In genomic region chr15:41501191-41501917, GRCh38 we compare ENCODE assay signal across 8 cellular contexts. TPM values are rescaled to one million over a fixed set of nuclear protein-coding genes. Genes with fewer than 3 reads are reported as not detected.
DNase-seq lines count a peak whose midpoint lies in the region; TF ChIP-seq lines count a peak whose summit lies in the region.

No MANE protein-coding gene starts in this region.

- H3K4me1 Mint-ChIP-seq in Calu3 (ENCODE audit: low read depth, unreplicated experiment): no peaks in the 10 kb centered on the region

- peak overlapping the region; percentile 12 for H3K9ac ChIP-seq in neural cell (ENCODE audit: low read length)

- no peak overlapping the region for H3K4me3 ChIP-seq in OCI-LY7 (ENCODE audit: low read depth, low read length, poor library complexity, severe bottlenecking)
- peak overlapping the region; percentile 47 for H3K4me3 ChIP-seq in effector memory CD4-positive, alpha-beta T cell (ENCODE audit: insufficient read depth, low read depth, low read length, poor library complexity, severe bottlenecking)
- H3K4me3 ChIP-seq in neural cell (ENCODE audit: low read length): peak overlapping the region; percentile 62
- no peak overlapping the region for H3K4me3 ChIP-seq in prostate gland

- DNase-seq in Daoy (ENCODE audit: low read depth) (peak; percentile 23), OCI-LY7 (ENCODE audit: low spot score) (peak; percentile 23), HT-29 (ENCODE audit: low spot score) (no peak), prostate gland (ENCODE audit: low spot score) (no peak), Calu3 (no peak), NCI-H1092 (lab: John Stamatoyannopoulos, UW) (no peak)
- DNase-seq in effector memory CD4-positive, alpha-beta T cell: no peak

- H3K9me3 ChIP-seq in OCI-LY7 (ENCODE audit: low read length) (no peaks in the 10 kb centered on the region), neural cell (ENCODE audit: low read length) (no peaks in the 10 kb centered on the region), prostate gland (no peaks in the 10 kb centered on the region)
- H3K9me3 ChIP-seq in effector memory CD4-positive, alpha-beta T cell (ENCODE audit: control insufficient read depth, low read length): no peaks in the 10 kb centered on the region

- H2AFZ ChIP-seq in OCI-LY7 (ENCODE audit: low read length) (no peak overlapping the region), neural cell (ENCODE audit: low read depth, low read length) (no peak overlapping the region)

- H3K36me3 Mint-ChIP-seq in Calu3 (ENCODE audit: insufficient read depth, unreplicated experiment): no peaks in the 10 kb centered on the region

- no peak for TF ChIP-seq EP300 in neural cell (conservative IDR thresholded peaks at IDR 0.05; ENCODE audit: poor library complexity, severe bottlenecking)

- H3F3A ChIP-seq in neural cell (ENCODE audit: insufficient read depth, low read length, poor library complexity, severe bottlenecking): no peaks in the 10 kb centered on the region

- H3K9me2 ChIP-seq in OCI-LY7 (ENCODE audit: insufficient read depth, low read length) (no peaks in the 10 kb centered on the region), neural cell (ENCODE audit: insufficient read depth, low read length) (no peaks in the 10 kb centered on the region)

- TF ChIP-seq CTCF in OCI-LY7 (conservative IDR thresholded peaks at IDR 0.05; ENCODE audit: low read length): no peak
- no peak for TF ChIP-seq CTCF in neural cell (IDR thresholded peaks at IDR 0.05; ENCODE audit: poor library complexity, severe bottlenecking)
- TF ChIP-seq CTCF in prostate gland (IDR thresholded peaks at IDR 0.05): no peak
- no peak for TF ChIP-seq CTCF in Calu3 (IDR thresholded peaks at IDR 0.05; ENCODE audit: unreplicated experiment)

- WGBS in prostate gland: 13% methylated on average over 52 of the region's 56 CpGs

- CTCF ChIA-PET in OCI-LY7 (lab: Charles Lee; ENCODE audit: unreplicated experiment) (no interaction called here), Calu3 (lab: Charles Lee) (interaction anchor here (0.6 kb wide), 1 partner anchor 131 kb away, joined by 3 read pairs; no protein-coding TSS in a partner anchor)

- H3K4me2 ChIP-seq in OCI-LY7 (ENCODE audit: low read length) (peak overlapping the region; percentile 27), neural cell (ENCODE audit: low read length) (no peak overlapping the region)

- BruUV-seq in OCI-LY7 (replicated peaks; lab: Mats Ljungman, UMichigan) (no TSS peak), Calu3 (replicated peaks; lab: Mats Ljungman, UMichigan) (no TSS peak)

- no peak for TF ChIP-seq RAD21 in neural cell (conservative IDR thresholded peaks at IDR 0.05)

- peaks cover 9% of the 10 kb centered on the region for H3K27me3 ChIP-seq in effector memory CD4-positive, alpha-beta T cell (replicated peaks; ENCODE audit: control insufficient read depth, insufficient read depth, low read length, poor library complexity, severe bottlenecking)
- H3K27me3 ChIP-seq in neural cell (ENCODE audit: insufficient read depth, low read depth, low read length): peaks cover 97% of the 10 kb centered on the region
- peaks cover 15% of the 10 kb centered on the region for H3K27me3 ChIP-seq in prostate gland (replicated peaks; ENCODE audit: insufficient read depth)

- no peaks in the 10 kb centered on the region for H3K27me3 Mint-ChIP-seq in Calu3 (ENCODE audit: unreplicated experiment)

- H3K79me2 ChIP-seq in OCI-LY7 (ENCODE audit: insufficient read depth, low read depth, low read length) (no peaks in the 10 kb centered on the region), neural cell (replicated peaks; ENCODE audit: insufficient read depth, low read length) (no peaks in the 10 kb centered on the region)

- H3K27ac Mint-ChIP-seq in Calu3 (ENCODE audit: unreplicated experiment): no peak overlapping the region

- H4K20me1 ChIP-seq in OCI-LY7 (ENCODE audit: insufficient read depth, low read length): no peaks in the 10 kb centered on the region; the same call in 1 of the 2 replicates
- no peaks in the 10 kb centered on the region for H4K20me1 ChIP-seq in neural cell (ENCODE audit: insufficient read depth)

- no peaks in the 10 kb centered on the region for H3K9me3 Mint-ChIP-seq in Calu3 (ENCODE audit: low read depth, unreplicated experiment)

- POLR2A ChIA-PET in OCI-LY7 (lab: Charles Lee): no interaction called here

- no peak for TF ChIP-seq POLR2A in prostate gland (IDR thresholded peaks at IDR 0.05)

- H3K4me1 ChIP-seq in OCI-LY7 (ENCODE audit: insufficient read depth, low read length, poor library complexity, severe bottlenecking) (no peaks in the 10 kb centered on the region), prostate gland (replicated peaks) (peaks cover 5% of the 10 kb centered on the region)
- H3K4me1 ChIP-seq in effector memory CD4-positive, alpha-beta T cell (ENCODE audit: control insufficient read depth, insufficient read depth, low read length, poor library complexity, severe bottlenecking): peaks cover 19% of the 10 kb centered on the region

- H3K4me3 Mint-ChIP-seq in Calu3 (ENCODE audit: low read depth, unreplicated experiment): no peak overlapping the region

- H3K27ac ChIP-seq in OCI-LY7 (ENCODE audit: low read depth, low read length, poor library complexity, severe bottlenecking): no peak overlapping the region
- no peak overlapping the region for H3K27ac ChIP-seq in effector memory CD4-positive, alpha-beta T cell (ENCODE audit: insufficient read depth, low read length, poor library complexity, severe bottlenecking)
- H3K27ac ChIP-seq in neural cell (ENCODE audit: low read length): no peak overlapping the region
- H3K27ac ChIP-seq in prostate gland: no peak overlapping the region

- H3K36me3 ChIP-seq in OCI-LY7 (ENCODE audit: insufficient read depth, low read length) (no peaks in the 10 kb centered on the region), neural cell (ENCODE audit: insufficient read depth, low read length) (no peaks in the 10 kb centered on the region), prostate gland (no peaks in the 10 kb centered on the region)
- H3K36me3 ChIP-seq in effector memory CD4-positive, alpha-beta T cell (ENCODE audit: control insufficient read depth, insufficient read depth, low read length): no peaks in the 10 kb centered on the region

- intact Hi-C loops in OCI-LY7 (cut with micrococcal nuclease; ENCODE audit: unreplicated experiment): no loop called here
- intact Hi-C loops in prostate gland (cut with DNase I): no loop called here
- intact Hi-C loops in Calu3 (cut with micrococcal nuclease; ENCODE audit: unreplicated experiment): no loop called here

TF ChIP-seq in neural cell, 6 proteins besides CTCF, POLR2A, EP300 and RAD21 (continues in another document):
- TF ChIP-seq EZH2 (IDR thresholded peaks at IDR 0.05; ENCODE audit: borderline replicate concordance, insufficient read depth, low read length, poor library complexity, severe bottlenecking): no peak
- no peak for TF ChIP-seq TAF1 (IDR thresholded peaks at IDR 0.05; ENCODE audit: low read depth)

RNA-seq across cellular contexts. Expression of gene ITPKA, which starts 7.7 kb away (rescaled TPM):
- total RNA-seq in Daoy (2014; rRNA removed; shearing (Covaris generic)): 5.0 and 7.7 TPM in 2 replicates
- not detected in 2 replicates for total RNA-seq in OCI-LY7 (2014; rRNA removed; shearing (Covaris generic))
- total RNA-seq in OCI-LY7 (2022) (not detected in 2 replicates), prostate gland (10 to 100 TPM in 1 of 2 donors, under 1 TPM in 1; 0.23 to 14.2 TPM), Calu3 (2022) (0.61 and 0.68 TPM in 2 replicates)
- polyA plus RNA-seq in neural cell: 0.20 and 1.1 TPM in 2 replicates
- polyA minus RNA-seq in neural cell: 1.5 TPM in 1 of 2 replicates, not detected in the other
- total RNA-seq in HT-29 (2014; rRNA removed; shearing (Covaris generic)): 7.3 and 9.7 TPM in 2 replicates

RNA-seq across cellular contexts. Expression of gene LTK, which starts 12.3 kb away (rescaled TPM):
- 0.40 and 0.57 TPM in 2 replicates for total RNA-seq in Daoy (2014; rRNA removed; shearing (Covaris generic))
- total RNA-seq in OCI-LY7 (2014; rRNA removed; shearing (Covaris generic)): 0.10 and 0.22 TPM in 2 replicates
- total RNA-seq in OCI-LY7 (2022) (0.11 TPM in 2 replicates), prostate gland (1 to 10 TPM in 1 of 2 donors, not detected in 1; 1.5 TPM), Calu3 (2022) (0.24 and 0.32 TPM in 2 replicates)
- 0.28 TPM in 1 of 2 replicates, not detected in the other for polyA plus RNA-seq in neural cell
- not detected in 2 replicates for polyA minus RNA-seq in neural cell
- 0.05 TPM in 2 replicates for total RNA-seq in HT-29 (2014; rRNA removed; shearing (Covaris generic))

RNA-seq across cellular contexts. Expression of gene RPAP1, which starts 42.7 kb away (rescaled TPM):
- total RNA-seq in Daoy (2014; rRNA removed; shearing (Covaris generic)): 14.9 and 15.8 TPM in 2 replicates
- 19.3 and 24.3 TPM in 2 replicates for total RNA-seq in OCI-LY7 (2014; rRNA removed; shearing (Covaris generic))
- 39.9 and 51.6 TPM in 2 replicates for total RNA-seq in OCI-LY7 (2022)
- 9.4 and 10.4 TPM in 2 replicates for polyA plus RNA-seq in neural cell
- polyA minus RNA-seq in neural cell: 16.6 and 17.0 TPM in 2 replicates
- total RNA-seq in HT-29 (2014; rRNA removed; shearing (Covaris generic)): 37.5 and 43.7 TPM in 2 replicates
- 10 to 100 TPM; 17.0 to 47.3 TPM for total RNA-seq in prostate gland
- 33.3 and 35.4 TPM in 2 replicates for total RNA-seq in Calu3 (2022)

RNA-seq across cellular contexts. Expression of gene TYRO3, which starts 57.7 kb away (rescaled TPM):
- total RNA-seq in Daoy (2014; rRNA removed; shearing (Covaris generic)): 3.9 and 4.6 TPM in 2 replicates
- total RNA-seq in OCI-LY7 (2014; rRNA removed; shearing (Covaris generic)): not detected in 2 replicates
- total RNA-seq in OCI-LY7 (2022): 0.13 and 0.48 TPM in 2 replicates
- polyA plus RNA-seq in neural cell: 11.6 and 12.1 TPM in 2 replicates
- polyA minus RNA-seq in neural cell: 14.4 and 14.5 TPM in 2 replicates
- total RNA-seq in HT-29 (2014; rRNA removed; shearing (Covaris generic)): 9.2 and 12.3 TPM in 2 replicates
- 10 to 100 TPM in 1 of 2 donors, 1 to 10 TPM in 1; 5.2 to 99.6 TPM for total RNA-seq in prostate gland
- total RNA-seq in Calu3 (2022): 5.5 and 8.1 TPM in 2 replicates

Comparison
In these comparisons a context has a peak if more than half of its experiments do, and no peak if none do; other contexts are left out.
1. DNase-seq: peak in Daoy (single experiment) and OCI-LY7 (single experiment); none in effector memory CD4-positive, alpha-beta T cell (0 of 3), HT-29 (single experiment), prostate gland (single experiment), Calu3 (single experiment) and NCI-H1092 (single experiment).
2. H3K4me3 ChIP-seq: peak in effector memory CD4-positive, alpha-beta T cell (single experiment) and neural cell (single experiment); none in OCI-LY7 (single experiment) and prostate gland (0 of 2).